Comparison of ENCODE assay signal across 2 cellular contexts in the genomic region with DNA sequence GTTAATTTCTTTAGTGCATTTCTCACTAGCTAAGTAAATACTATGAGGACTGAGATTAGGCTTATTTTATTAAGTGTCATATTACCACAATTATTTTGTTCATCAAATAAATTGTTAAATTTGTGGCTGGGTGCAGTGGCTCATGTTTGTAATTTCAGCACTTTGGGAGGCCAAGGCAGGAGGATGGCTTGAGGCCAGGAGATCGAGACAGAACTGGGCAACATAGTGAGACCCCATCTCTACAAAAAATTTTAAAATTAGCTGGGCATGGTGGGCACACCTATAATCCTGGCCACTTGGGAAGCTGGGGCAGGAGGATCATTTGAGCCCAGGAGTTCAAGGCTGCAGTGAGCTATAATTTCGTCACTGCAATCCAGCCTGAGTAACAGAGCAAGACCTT.
A peak's percentile ranks its signal among the peaks of the same experiment; 100 is the strongest.
TF ChIP-seq lines count a peak whose summit lies in the region.

No MANE protein-coding gene starts in this region.

TF ChIP-seq in WTC11, 78 proteins besides CTCF, POLR2A, EP300 and RAD21:
- TF ChIP-seq GTF2I (CRISPR knock-in tag; conservative IDR thresholded peaks at IDR 0.05) (0 out of 2 replicates have a peak, but pooled peaks have one; percentile 48), MYBL2 (CRISPR knock-in tag; IDR thresholded peaks at IDR 0.05) (no peak), ZNF671 (CRISPR knock-in tag; IDR thresholded peaks at IDR 0.05) (no peak), ZSCAN18 (CRISPR knock-in tag; IDR thresholded peaks at IDR 0.05) (no peak), ZNF121 (CRISPR knock-in tag; IDR thresholded peaks at IDR 0.05) (peak; percentile 89), SP1 (CRISPR knock-in tag; conservative IDR thresholded peaks at IDR 0.05) (no peak)

TF ChIP-seq in H1, 55 proteins besides CTCF, POLR2A, EP300 and RAD21:
- TF ChIP-seq SP2 (IDR thresholded peaks at IDR 0.05; ENCODE audit: low read length) (no peak), SUZ12 (IDR thresholded peaks at IDR 0.05; ENCODE audit: low read length) (no peak), FOSL1 (IDR thresholded peaks at IDR 0.05; ENCODE audit: insufficient read depth, low read depth, low read length) (no peak), BRCA1 (IDR thresholded peaks at IDR 0.05; ENCODE audit: low read depth, low read length) (no peak), KDM1A (IDR thresholded peaks at IDR 0.05; ENCODE audit: borderline replicate concordance, low read length) (peak; percentile 76; the same call in 1 of the 2 replicates), RFX5 (IDR thresholded peaks at IDR 0.05; ENCODE audit: borderline replicate concordance, low read depth, low read length) (no peak), SIRT6 (IDR thresholded peaks at IDR 0.05; ENCODE audit: low read length) (no peak), CHD7 (IDR thresholded peaks at IDR 0.05; ENCODE audit: insufficient replicate concordance, low read length) (no peak)
TF ChIP-seq in H1: peak in this region for 1.
